Comparison of ENCODE assay signal across 1 cellular context in genomic region chr19:2064788-2065524, GRCh38.
A peak's percentile ranks its signal among the peaks of the same experiment; 100 is the strongest.
TF ChIP-seq lines count a peak whose summit lies in the region.

No MANE protein-coding gene starts in this region.

TF ChIP-seq in HepG2, 621 proteins besides CTCF, POLR2A, EP300 and RAD21 (continues in another document):
- peak; percentile 16; the same call in 1 of the 2 replicates for TF ChIP-seq STAG1 (CRISPR knock-in tag; IDR thresholded peaks at IDR 0.05)
- peak; percentile 47; the same call in 1 of the 2 replicates for TF ChIP-seq CBX5 (CRISPR knock-in tag; IDR thresholded peaks at IDR 0.05; ENCODE audit: borderline replicate concordance)
- 0 out of 2 replicates have a peak, but pooled peaks have one; percentile 37 for TF ChIP-seq MZF1 (CRISPR knock-in tag; IDR thresholded peaks at IDR 0.05; ENCODE audit: borderline replicate concordance)
- TF ChIP-seq PHF20 (CRISPR knock-in tag; IDR thresholded peaks at IDR 0.05), result peak; percentile 38; the same call in 1 of the 2 replicates
- TF ChIP-seq ZFX (CRISPR knock-in tag; IDR thresholded peaks at IDR 0.05; ENCODE audit: low read depth), result peak; percentile 76
- TF ChIP-seq ZXDC (CRISPR knock-in tag; IDR thresholded peaks at IDR 0.05), result 0 out of 2 replicates have a peak, but pooled peaks have one; percentile 30
- no peak for TF ChIP-seq ZNF207 (IDR thresholded peaks at IDR 0.05; ENCODE audit: borderline replicate concordance)
- no peak for TF ChIP-seq EEA1 (CRISPR knock-in tag; IDR thresholded peaks at IDR 0.05; ENCODE audit: borderline replicate concordance)
- no peak for TF ChIP-seq SKIL (CRISPR knock-in tag; IDR thresholded peaks at IDR 0.05; ENCODE audit: borderline replicate concordance)
- no peak for TF ChIP-seq ASH2L (IDR thresholded peaks at IDR 0.05; ENCODE audit: insufficient read length, low read depth, low read length)
- no peak for TF ChIP-seq ZBTB1 (CRISPR knock-in tag; IDR thresholded peaks at IDR 0.05; ENCODE audit: borderline replicate concordance)
- 0 out of 2 replicates have a peak, but pooled peaks have one; percentile 65 for TF ChIP-seq SALL1 (CRISPR knock-in tag; IDR thresholded peaks at IDR 0.05)
- TF ChIP-seq YEATS4 (CRISPR knock-in tag; IDR thresholded peaks at IDR 0.05; ENCODE audit: borderline replicate concordance), result 0 out of 2 replicates have a peak, but pooled peaks have one; percentile 34
- TF ChIP-seq ZNF205 (CRISPR knock-in tag; IDR thresholded peaks at IDR 0.05), result 0 out of 2 replicates have a peak, but pooled peaks have one; percentile 10
- 0 out of 2 replicates have a peak, but pooled peaks have one; percentile 19 for TF ChIP-seq BCL3 (CRISPR knock-in tag; IDR thresholded peaks at IDR 0.05)
- TF ChIP-seq PHF8 (CRISPR knock-in tag; IDR thresholded peaks at IDR 0.05), result peak; percentile 37; the same call in 1 of the 2 replicates
- no peak for TF ChIP-seq HHEX (CRISPR knock-in tag; IDR thresholded peaks at IDR 0.05)
- TF ChIP-seq ZBTB25 (CRISPR knock-in tag; IDR thresholded peaks at IDR 0.05), result no peak
- TF ChIP-seq SPEN (CRISPR knock-in tag; IDR thresholded peaks at IDR 0.05; ENCODE audit: low read depth), result 0 out of 2 replicates have a peak, but pooled peaks have one; percentile 31
- TF ChIP-seq ZNF501 (CRISPR knock-in tag; IDR thresholded peaks at IDR 0.05), result peak; percentile 72; the same call in 1 of the 2 replicates
- TF ChIP-seq ZNF296 (CRISPR knock-in tag; conservative IDR thresholded peaks at IDR 0.05), result peak; percentile 92
- TF ChIP-seq ZNF232 (CRISPR knock-in tag; IDR thresholded peaks at IDR 0.05; ENCODE audit: borderline replicate concordance), result peak; percentile 5; the same call in 1 of the 2 replicates
- TF ChIP-seq RXRA (CRISPR knock-in tag; IDR thresholded peaks at IDR 0.05), result peak; percentile 45; the same call in 1 of the 2 replicates
- peak; percentile 54; the same call in 1 of the 2 replicates for TF ChIP-seq SALL2 (CRISPR knock-in tag; IDR thresholded peaks at IDR 0.05)
- TF ChIP-seq ZNF574 (CRISPR knock-in tag; IDR thresholded peaks at IDR 0.05), result peak; percentile 44
- peak; percentile 86 for TF ChIP-seq UBTF (CRISPR knock-in tag; IDR thresholded peaks at IDR 0.05)
- 0 out of 2 replicates have a peak, but pooled peaks have one; percentile 27 for TF ChIP-seq ADNP (CRISPR knock-in tag; IDR thresholded peaks at IDR 0.05)
- no peak for TF ChIP-seq FOXO4 (CRISPR knock-in tag; conservative IDR thresholded peaks at IDR 0.05)
- peak; percentile 12; the same call in 1 of the 2 replicates for TF ChIP-seq HOXA5 (CRISPR knock-in tag; IDR thresholded peaks at IDR 0.05)
- peak; percentile 62 for TF ChIP-seq ZFY (CRISPR knock-in tag; IDR thresholded peaks at IDR 0.05)
- TF ChIP-seq IRF9 (CRISPR knock-in tag; IDR thresholded peaks at IDR 0.05; ENCODE audit: borderline replicate concordance), result no peak
- 0 out of 2 replicates have a peak, but pooled peaks have one; percentile 45 for TF ChIP-seq ETV6 (CRISPR knock-in tag; conservative IDR thresholded peaks at IDR 0.05)
- no peak for TF ChIP-seq ATF4 (CRISPR knock-in tag; IDR thresholded peaks at IDR 0.05)
- 0 out of 2 replicates have a peak, but pooled peaks have one; percentile 61 for TF ChIP-seq ZNF33B (CRISPR knock-in tag; IDR thresholded peaks at IDR 0.05)
- TF ChIP-seq SSRP1 (CRISPR knock-in tag; IDR thresholded peaks at IDR 0.05), result no peak
- 0 out of 2 replicates have a peak, but pooled peaks have one; percentile 5 for TF ChIP-seq ZNF629 (CRISPR knock-in tag; conservative IDR thresholded peaks at IDR 0.05)
- TF ChIP-seq ZNF879 (CRISPR knock-in tag; IDR thresholded peaks at IDR 0.05), result no peak
- TF ChIP-seq MXD4 (CRISPR knock-in tag; IDR thresholded peaks at IDR 0.05), result 0 out of 2 replicates have a peak, but pooled peaks have one; percentile 20
- peak; percentile 58; the same call in 1 of the 2 replicates for TF ChIP-seq HNRNPL (IDR thresholded peaks at IDR 0.05; ENCODE audit: low read depth, low read length)
- no peak for TF ChIP-seq MAZ (IDR thresholded peaks at IDR 0.05; ENCODE audit: borderline replicate concordance, low read depth, low read length)
- TF ChIP-seq MAZ (CRISPR knock-in tag; IDR thresholded peaks at IDR 0.05; ENCODE audit: low read depth), result no peak
- TF ChIP-seq ELF3 (CRISPR knock-in tag; IDR thresholded peaks at IDR 0.05), result no peak
- TF ChIP-seq ZBTB21 (CRISPR knock-in tag; IDR thresholded peaks at IDR 0.05), result no peak
- TF ChIP-seq ZNF576 (CRISPR knock-in tag; IDR thresholded peaks at IDR 0.05), result no peak
- 0 out of 2 replicates have a peak, but pooled peaks have one; percentile 50 for TF ChIP-seq ZSCAN31 (CRISPR knock-in tag; IDR thresholded peaks at IDR 0.05; ENCODE audit: low read depth)
- TF ChIP-seq MTA1 (CRISPR knock-in tag; IDR thresholded peaks at IDR 0.05; ENCODE audit: borderline replicate concordance), result peak; percentile 46; the same call in 1 of the 2 replicates
- peak; percentile 68; the same call in 1 of the 2 replicates for TF ChIP-seq FOXC1 (CRISPR knock-in tag; IDR thresholded peaks at IDR 0.05; ENCODE audit: borderline replicate concordance)
- TF ChIP-seq ZNF44 (CRISPR knock-in tag; IDR thresholded peaks at IDR 0.05), result 0 out of 2 replicates have a peak, but pooled peaks have one; percentile 53
- TF ChIP-seq SP4 (CRISPR knock-in tag; IDR thresholded peaks at IDR 0.05), result 0 out of 2 replicates have a peak, but pooled peaks have one; percentile 32
